ENCODE assay signal across 20 cellular contexts in the genomic region with DNA sequence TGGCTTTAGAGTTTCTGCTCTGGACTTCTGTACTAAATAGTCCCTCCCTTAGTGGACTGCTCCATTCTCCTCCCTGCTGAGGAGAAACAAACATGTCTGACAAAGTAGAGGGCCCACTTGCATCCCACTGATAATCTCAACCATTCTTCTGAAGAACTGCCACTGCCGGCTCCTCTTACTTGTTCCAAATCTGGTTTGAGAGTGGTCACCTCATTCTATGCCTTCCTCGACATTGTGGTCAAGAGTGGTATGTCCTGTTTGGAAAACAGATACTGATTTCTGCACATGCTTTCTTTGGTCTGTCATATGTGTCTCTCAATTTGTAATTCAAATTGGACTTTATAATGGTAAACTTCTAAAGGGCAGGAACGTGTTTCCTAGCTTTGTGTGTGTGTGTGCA. TPM values are rescaled to one million over a fixed set of nuclear protein-coding genes. Genes with fewer than 3 reads are reported as not detected.
DNase-seq lines count a peak whose midpoint lies in the region; ATAC-seq, FAIRE-seq and TF ChIP-seq lines count a peak whose summit lies in the region.
"Had no signal": no experiment of that assay in that cellular context is flagged by ENCODE, and none has a peak within 500 bp of the region (broad histone marks: within the 10 kb centered on the region; RNA-seq: fewer than 3 reads in every experiment).

No MANE protein-coding gene starts in this region.

- no peak overlapping the region for H3K4me3 ChIP-seq in mammary epithelial cell (replicated peaks in 1 of 3; ENCODE audit: insufficient read depth in 1 of 3, low read depth in 2 of 3, low read length in 3 of 3)
- H3K4me3 ChIP-seq in breast epithelium: no peak overlapping the region
- no peak overlapping the region for H3K4me3 ChIP-seq in K562
- no peak overlapping the region for H3K4me3 ChIP-seq in WERI-Rb-1 (ENCODE audit: low read depth, low read length)

- H3K9me3 ChIP-seq in mammary epithelial cell (replicated peaks; ENCODE audit: insufficient read depth, low read length) (peaks cover 3% of the 10 kb centered on the region), breast epithelium (no peaks in the 10 kb centered on the region), K562 (replicated peaks; ENCODE audit: control insufficient read depth, insufficient read depth, low read depth, low read length) (no peaks in the 10 kb centered on the region), WERI-Rb-1 (ENCODE audit: severe bottlenecking) (peaks cover 36% of the 10 kb centered on the region)

- no peaks in the 10 kb centered on the region for H3K36me3 Mint-ChIP-seq in glutamatergic neuron (ENCODE audit: unreplicated experiment)
- H3K36me3 Mint-ChIP-seq: CD14-positive monocyte had no signal

- H3K9me1 ChIP-seq in K562 (ENCODE audit: control insufficient read depth, insufficient read depth, low read length): no peaks in the 10 kb centered on the region

- POLR2A ChIA-PET in K562 (lab: Yijun Ruan, JAX): no interaction called here

- 94% methylated on average over 3 of the region's 3 CpGs for WGBS in mammary epithelial cell (ENCODE audit: low coverage, missing lambda C conversion rate)
- 28% methylated on average over 3 of the region's 3 CpGs for WGBS in K562 (ENCODE audit: insufficient coverage, low coverage, missing lambda C conversion rate)

- H3K27ac Mint-ChIP-seq in glutamatergic neuron (ENCODE audit: unreplicated experiment): peak overlapping the region; percentile 31
- H3K27ac Mint-ChIP-seq: CD14-positive monocyte had no signal

- TF ChIP-seq CTCF in mammary epithelial cell (conservative IDR thresholded peaks at IDR 0.05 in 1 of 2, IDR thresholded peaks at IDR 0.05 in 1 of 2; ENCODE audit: extremely low read depth in 1 of 2, insufficient read depth in 1 of 2, low read depth in 1 of 2, low read length in 2 of 2) (no peak), breast epithelium (IDR thresholded peaks at IDR 0.05) (no peak), K562 (IDR thresholded peaks at IDR 0.05 in 2 of 3, conservative IDR thresholded peaks at IDR 0.05 in 1 of 3; ENCODE audit: insufficient read depth in 2 of 3, low read depth in 1 of 3, low read length in 3 of 3) (no peak), glutamatergic neuron (IDR thresholded peaks at IDR 0.05; ENCODE audit: partially characterized antibody, unreplicated experiment) (no peak), foreskin keratinocyte (conservative IDR thresholded peaks at IDR 0.05) (no peak), WERI-Rb-1 (IDR thresholded peaks at IDR 0.05; ENCODE audit: low read depth, low read length) (no peak)

- H2AFZ ChIP-seq in mammary epithelial cell (ENCODE audit: low read depth, low read length) (peak overlapping the region; percentile 20), K562 (ENCODE audit: low read depth, low read length) (peak overlapping the region; percentile 9; the same call in 1 of the 2 replicates)

- ATAC-seq in K562: no peak
- no peak for ATAC-seq in foreskin keratinocyte
- no peak for ATAC-seq in HG03457 (IDR thresholded peaks at IDR 0.05; ENCODE audit: unreplicated experiment)

- H3K4me1 Mint-ChIP-seq in glutamatergic neuron (ENCODE audit: low read depth, unreplicated experiment): peaks cover 8% of the 10 kb centered on the region
- H3K4me1 Mint-ChIP-seq: CD14-positive monocyte had no signal

- H3K4me2 ChIP-seq in mammary epithelial cell (ENCODE audit: insufficient read depth, low read depth, low read length): no peak overlapping the region
- no peak overlapping the region for H3K4me2 ChIP-seq in K562 (ENCODE audit: insufficient read depth, low read length)

- intact Hi-C loops in mammary epithelial cell (cut with micrococcal nuclease): no loop called here
- intact Hi-C loops in breast epithelium (cut with DNase I; ENCODE audit: low total_unique reads): no loop called here
- intact Hi-C loops in K562 (cut with micrococcal nuclease): no loop called here

- H3K27ac ChIP-seq in mammary epithelial cell (ENCODE audit: insufficient read depth, low read depth, low read length): no peak overlapping the region
- no peak overlapping the region for H3K27ac ChIP-seq in breast epithelium
- H3K27ac ChIP-seq in K562 (ENCODE audit: extremely low read depth, low read depth, low read length): no peak overlapping the region
- H3K27ac ChIP-seq in foreskin keratinocyte: no peak overlapping the region
- no peak overlapping the region for H3K27ac ChIP-seq in WERI-Rb-1
- H3K27ac ChIP-seq: 22Rv1 had no signal

- in situ Hi-C loops in mammary epithelial cell (cut with MboI; ENCODE audit: low sequenced_read_pairs in 2 of 2) (no loop called here), K562 (cut with MboI) (no loop called here)

- no peaks in the 10 kb centered on the region for H4K20me1 ChIP-seq in mammary epithelial cell (ENCODE audit: insufficient read depth, low read length)
- H4K20me1 ChIP-seq in K562 (replicated peaks; ENCODE audit: control insufficient read depth, insufficient read depth, low read length): no peaks in the 10 kb centered on the region

- H3K4me1 ChIP-seq in mammary epithelial cell (ENCODE audit: insufficient read depth, low read length) (peaks cover 9% of the 10 kb centered on the region), breast epithelium (no peaks in the 10 kb centered on the region), K562 (replicated peaks in 1 of 2; ENCODE audit: control insufficient read depth in 2 of 2, insufficient read depth in 2 of 2, low read length in 2 of 2) (no peaks in the 10 kb centered on the region), foreskin keratinocyte (peaks cover 9% of the 10 kb centered on the region)

- no peaks in the 10 kb centered on the region for H3K27me3 Mint-ChIP-seq in glutamatergic neuron (ENCODE audit: unreplicated experiment)

- DNase-seq in mammary epithelial cell: no peak
- DNase-seq in breast epithelium (ENCODE audit: low spot score in 2 of 2): no peak
- DNase-seq in K562 (ENCODE audit: extremely low read depth in 1 of 4, low spot score in 3 of 4): no peak
- no peak for DNase-seq in glutamatergic neuron
- DNase-seq in foreskin keratinocyte: no peak
- DNase-seq in germinal center (ENCODE audit: low spot score): no peak
- no peak for DNase-seq in WERI-Rb-1
- DNase-seq: Caco-2, DMS53, GOT3, NCI-H1417, NCI-H2029, SHP77 treated with DMSO at 0.1 percent for 48 hours had no signal

- no peak for TF ChIP-seq EP300 in K562 (IDR thresholded peaks at IDR 0.05; ENCODE audit: low read length)

- BruUV-seq in mammary epithelial cell (replicated peaks; lab: Mats Ljungman, UMichigan): no TSS peak
- no TSS peak for BruUV-seq in K562 (replicated peaks; lab: Mats Ljungman, UMichigan)

- no peak for FAIRE-seq in K562 (lab: Jason Lieb, UNC)
- FAIRE-seq: G401.6, GM12892, GM19239, RCC 7860 had no signal

- CTCF ChIA-PET in mammary epithelial cell (lab: Charles Lee; ENCODE audit: low non-redundant PET) (no interaction called here), K562 (lab: Yijun Ruan, JAX; ENCODE audit: low intra/inter-chr PET ratio) (no interaction called here)

- TF ChIP-seq RAD21 in K562 (CRISPR knock-in tag; conservative IDR thresholded peaks at IDR 0.05 in 1 of 2, IDR thresholded peaks at IDR 0.05 in 1 of 2): no peak

- no peak for TF ChIP-seq POLR2A in breast epithelium (IDR thresholded peaks at IDR 0.05)
- no peak for TF ChIP-seq POLR2A in K562 (conservative IDR thresholded peaks at IDR 0.05)

- H3K36me3 ChIP-seq in mammary epithelial cell (ENCODE audit: insufficient read depth, low read length) (no peaks in the 10 kb centered on the region), breast epithelium (no peaks in the 10 kb centered on the region), K562 (ENCODE audit: control insufficient read depth, insufficient read depth, low read length) (no peaks in the 10 kb centered on the region), WERI-Rb-1 (no peaks in the 10 kb centered on the region; the same call in 1 of the 2 replicates)

- H3K27me3 ChIP-seq in mammary epithelial cell (ENCODE audit: insufficient read depth, low read length): no peaks in the 10 kb centered on the region
- no peaks in the 10 kb centered on the region for H3K27me3 ChIP-seq in breast epithelium
- no peaks in the 10 kb centered on the region for H3K27me3 ChIP-seq in K562 (ENCODE audit: control insufficient read depth in 2 of 2, insufficient read depth in 2 of 2, low read length in 2 of 2)
- H3K27me3 ChIP-seq in foreskin keratinocyte: no peaks in the 10 kb centered on the region
- no peaks in the 10 kb centered on the region for H3K27me3 ChIP-seq in WERI-Rb-1 (ENCODE audit: insufficient read depth, low read depth, severe bottlenecking)

- dilution Hi-C loops in mammary epithelial cell (cut with HindIII; ENCODE audit: low sequenced_read_pairs): no loop called here

- H3K79me2 ChIP-seq in mammary epithelial cell (ENCODE audit: insufficient read depth, low read length): no peaks in the 10 kb centered on the region
- H3K79me2 ChIP-seq in K562 (ENCODE audit: control insufficient read depth, insufficient read depth, low read length): no peaks in the 10 kb centered on the region

- H3K9ac ChIP-seq in mammary epithelial cell (ENCODE audit: insufficient read depth, low read length) (no peak overlapping the region), K562 (ENCODE audit: insufficient read depth in 1 of 2, low read depth in 2 of 2, low read length in 2 of 2) (no peak overlapping the region)

- peak overlapping the region; percentile 11 for H3K4me3 Mint-ChIP-seq in glutamatergic neuron (ENCODE audit: unreplicated experiment)
- H3K4me3 Mint-ChIP-seq: CD14-positive monocyte had no signal

- no peaks in the 10 kb centered on the region for H3K9me3 Mint-ChIP-seq in glutamatergic neuron (ENCODE audit: unreplicated experiment)

RNA-seq across cellular contexts. Expression of a gene that starts 36.3 kb away (rescaled TPM):
- total RNA-seq in mammary epithelial cell: 10 to 100 TPM; 54.3 to 76.5 TPM
- polyA plus RNA-seq in mammary epithelial cell: 10.9 TPM
- 35.2 TPM for polyA minus RNA-seq in mammary epithelial cell
- total RNA-seq in breast epithelium: 10 to 100 TPM; 21.1 to 55.5 (median 49.8) TPM
- total RNA-seq in K562 (2011; cell fraction: chromatin; rRNA removed; ENCODE audit: low replicate concordance): 25.1 and 105 TPM in 2 replicates
- 15.2 and 21.3 TPM in 2 replicates for total RNA-seq in K562 (2011; cell fraction: nucleolus; rRNA removed)
- total RNA-seq in K562 (2011; cell fraction: nucleoplasm; rRNA removed): 38.1 and 79.3 TPM in 2 replicates
- total RNA-seq in K562 (2014; rRNA removed): 16.6 and 18.0 TPM in 2 replicates
- 26.2 and 30.7 TPM in 2 replicates for total RNA-seq in K562 (2014; rRNA removed; fragmentation: Illumina TruSeq; extraction: Trizol)
- total RNA-seq in K562 (2015; rRNA removed; fragmentation: Illumina TruSeq; extraction: Trizol): 24.8 and 25.7 TPM in 2 replicates
- total RNA-seq in K562 (2021): 16.4 and 18.6 TPM in 2 replicates
- 11.2 and 12.4 TPM in 2 replicates for polyA plus RNA-seq in K562 (2011; rRNA removed)
- polyA plus RNA-seq in K562 (2011; cell fraction: cytosol; rRNA removed): 2.5 and 5.6 TPM in 2 replicates
- 10.3 and 11.5 TPM in 2 replicates for polyA plus RNA-seq in K562 (2011; cell fraction: nucleus; rRNA removed)
- polyA plus RNA-seq in K562 (2012): 10.1 and 14.7 TPM in 2 replicates
- 18.5 and 21.2 TPM in 2 replicates for polyA plus RNA-seq in K562 (2014; fragmentation: Illumina TruSeq; extraction: Trizol)
- polyA plus RNA-seq in K562 (2014; fragmentation: Nextera tagmentation; extraction: Ambion mirVana): 1 to 10 TPM; 7.2 to 7.3 TPM
- polyA plus RNA-seq in K562 (2014; rRNA removed): 10.6 and 17.4 TPM in 2 replicates
- polyA minus RNA-seq in K562 (2011; rRNA and poly(A)+ RNA removed): 20.5 and 34.9 TPM in 2 replicates
- 6.1 and 9.3 TPM in 2 replicates for polyA minus RNA-seq in K562 (2011; cell fraction: cytosol; rRNA and poly(A)+ RNA removed)
- 19.9 and 34.1 TPM in 2 replicates for polyA minus RNA-seq in K562 (2011; cell fraction: nucleus; rRNA and poly(A)+ RNA removed)
- total RNA-seq in glutamatergic neuron (ENCODE audit: unreplicated experiment): 314 TPM
- total RNA-seq in foreskin keratinocyte: 23.2 and 26.1 TPM in 2 replicates
- 9.3 TPM in 2 replicates for polyA plus RNA-seq in foreskin keratinocyte
